In the genomic region with DNA sequence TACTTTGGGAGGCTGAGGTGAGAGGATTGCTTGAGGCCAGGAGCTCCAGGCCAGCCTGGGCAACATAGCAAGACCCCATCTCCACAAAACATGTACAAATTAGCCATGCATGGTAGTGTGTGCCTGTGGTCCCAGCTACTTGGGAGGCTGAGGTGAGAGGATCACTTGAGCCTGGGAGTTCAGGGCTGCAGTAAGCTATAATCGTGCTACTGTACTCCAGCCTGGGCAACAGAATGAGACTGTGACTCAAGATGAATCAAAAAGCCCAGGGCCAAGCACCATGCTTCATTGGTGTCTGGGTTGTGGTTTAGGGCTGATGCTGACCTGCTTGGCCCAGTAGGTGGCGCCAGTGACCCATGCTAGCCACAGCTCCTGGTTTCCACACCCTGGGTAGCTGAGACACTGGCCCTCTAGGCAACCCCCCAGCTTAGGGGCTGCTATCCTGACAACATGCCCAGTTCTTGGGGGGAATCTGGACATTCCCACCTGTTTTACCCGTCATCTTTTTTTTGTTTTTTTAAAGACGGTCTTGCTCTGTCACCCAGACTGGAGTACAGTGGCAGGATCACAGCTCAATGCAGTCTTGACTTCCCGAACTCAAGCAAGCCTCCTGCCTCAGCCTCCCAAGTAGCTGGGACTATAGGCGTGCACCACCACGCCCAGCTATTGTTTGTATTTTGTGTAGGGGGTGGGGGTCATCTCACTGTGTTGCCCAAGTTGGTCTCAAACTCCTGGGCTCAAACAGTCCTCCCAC, we compare ENCODE assay signal across 8 cellular contexts. TPM values are rescaled to one million over a fixed set of nuclear protein-coding genes. Genes with fewer than 3 reads are reported as not detected.
DNase-seq lines count a peak whose midpoint lies in the region; ATAC-seq and TF ChIP-seq lines count a peak whose summit lies in the region.

No MANE protein-coding gene starts in this region.

- no peak overlapping the region for H3K27ac ChIP-seq in RWPE2 (ENCODE audit: poor library complexity, severe bottlenecking)
- H3K27ac ChIP-seq in foreskin keratinocyte: peak overlapping the region; percentile 46
- no peak overlapping the region for H3K27ac ChIP-seq in ovary
- no peak overlapping the region for H3K27ac ChIP-seq in tibial artery

- TF ChIP-seq CTCF in GM06990 (IDR thresholded peaks at IDR 0.05; ENCODE audit: insufficient read depth, low read length, poor library complexity, severe bottlenecking) (peak; percentile 98), RWPE2 (IDR thresholded peaks at IDR 0.05; ENCODE audit: poor library complexity, severe bottlenecking) (peak; percentile 88), foreskin keratinocyte (conservative IDR thresholded peaks at IDR 0.05) (peak; percentile 99), ovary (IDR thresholded peaks at IDR 0.05) (peak; percentile 72 to 93 (median 82)), tibial artery (IDR thresholded peaks at IDR 0.05) (peak; percentile 93 to 94)

- H3K9me3 ChIP-seq in RWPE2 (ENCODE audit: severe bottlenecking) (no peaks in the 10 kb centered on the region), ovary (no peaks in the 10 kb centered on the region), tibial artery (no peaks in the 10 kb centered on the region)

- H3K27me3 ChIP-seq in GM06990 (replicated peaks; ENCODE audit: control insufficient read depth, insufficient read depth, low read length) (no peaks in the 10 kb centered on the region), RWPE2 (ENCODE audit: insufficient read depth, poor library complexity, severe bottlenecking) (no peaks in the 10 kb centered on the region), foreskin keratinocyte (no peaks in the 10 kb centered on the region), ovary (no peaks in the 10 kb centered on the region), tibial artery (no peaks in the 10 kb centered on the region)

- 44 to 48% (median 45%) methylated on average over 7 of the region's 7 CpGs for WGBS in ovary, 3 donors

- no peak overlapping the region for H3K4me3 ChIP-seq in GM06990 (replicated peaks; ENCODE audit: low read depth, low read length)
- H3K4me3 ChIP-seq in Jurkat, Clone E6-1 (ENCODE audit: low read length): no peak overlapping the region
- H3K4me3 ChIP-seq in RWPE2 (ENCODE audit: severe bottlenecking): no peak overlapping the region
- H3K4me3 ChIP-seq in ovary: no peak overlapping the region
- no peak overlapping the region for H3K4me3 ChIP-seq in tibial artery

- no peak for TF ChIP-seq POLR2A in ovary (IDR thresholded peaks at IDR 0.05)

- intact Hi-C loops in ovary (cut with DNase I): loop anchor here in 3 of 4 donors (2.0 kb wide), 1 partner anchor 59 kb away; no protein-coding TSS in a partner anchor
- intact Hi-C loops in tibial artery (cut with DNase I; ENCODE audit: low total_unique reads): loop anchor here (2.0 kb wide), 1 partner anchor 59 kb away; no protein-coding TSS in a partner anchor

- DNase-seq in GM06990 (ENCODE audit: extremely low read depth, insufficient read length) (peak; percentile 56), RWPE2 (ENCODE audit: low spot score) (no peak), foreskin keratinocyte (peak; percentile 68 to 87), ovary (peak; percentile 72 to 87 (median 83)), tibial artery (peak; percentile 71 to 82)
- DNase-seq in Jurkat, Clone E6-1 (ENCODE audit: low read depth, low spot score): peak; percentile 44
- peak; percentile 73 for DNase-seq in activated T-helper 9 cell treated with anti-CD3 and anti-CD28 coated beads, Interleukin-2, amount 50 U/mL, for 16 hours (ENCODE audit: low read depth)

- H3K4me1 ChIP-seq in RWPE2 (ENCODE audit: insufficient read depth, poor library complexity, severe bottlenecking) (peaks cover 4% of the 10 kb centered on the region), foreskin keratinocyte (peaks cover 3% of the 10 kb centered on the region), ovary (ENCODE audit: insufficient read depth) (peaks cover 7% of the 10 kb centered on the region), tibial artery (peaks cover 0 to 18% (median 12%) of the 10 kb centered on the region in 4 donors)

- no peak for TF ChIP-seq EP300 in ovary (IDR thresholded peaks at IDR 0.05)

- H3K36me3 ChIP-seq in GM06990 (ENCODE audit: control insufficient read depth, insufficient read depth, low read length): peaks cover 7% of the 10 kb centered on the region
- H3K36me3 ChIP-seq in RWPE2 (ENCODE audit: low read depth): peaks cover 31% of the 10 kb centered on the region
- no peaks in the 10 kb centered on the region for H3K36me3 ChIP-seq in ovary
- H3K36me3 ChIP-seq in tibial artery: peaks cover 0 to 72% (median 42%) of the 10 kb centered on the region in 3 donors

- ATAC-seq in RWPE2 (ENCODE audit: low read depth): peak; percentile 88
- peak; percentile 92 for ATAC-seq in foreskin keratinocyte
- no peak for ATAC-seq in HG03097 (IDR thresholded peaks at IDR 0.05; ENCODE audit: low FRiP score, unreplicated experiment)

RNA-seq across cellular contexts. Expression of a gene that starts 5.5 kb away (rescaled TPM):
- polyA plus RNA-seq in Jurkat, Clone E6-1 (2012; ENCODE audit: insufficient read depth, insufficient read length): 164 TPM
- total RNA-seq in foreskin keratinocyte: 45.7 and 77.6 TPM in 2 replicates
- 199 and 218 TPM in 2 replicates for polyA plus RNA-seq in foreskin keratinocyte
- 10 to 100 TPM; 20.7 to 69.3 (median 50.4) TPM for total RNA-seq in ovary
- 10 to 100 TPM in 1 of 2 donors, 1 to 10 TPM in 1; 4.7 to 74.5 TPM for polyA plus RNA-seq in ovary

RNA-seq across cellular contexts. Expression of a gene that starts 28.6 kb away (rescaled TPM):
- 0.77 TPM for polyA plus RNA-seq in Jurkat, Clone E6-1 (2012; ENCODE audit: insufficient read depth, insufficient read length)
- total RNA-seq in foreskin keratinocyte (not detected in 2 replicates), ovary (1 to 10 TPM in 4 of 7 donors, under 1 TPM in 2, not detected in 1; 0.33 to 5.9 (median 2.2) TPM)
- polyA plus RNA-seq in foreskin keratinocyte (0.02 and 0.03 TPM in 2 replicates), ovary (1 to 10 TPM in 1 of 2 donors, under 1 TPM in 1; 1.00 to 1.7 TPM)
